8 cellular contexts compared by ENCODE assay signal in the genomic region with DNA sequence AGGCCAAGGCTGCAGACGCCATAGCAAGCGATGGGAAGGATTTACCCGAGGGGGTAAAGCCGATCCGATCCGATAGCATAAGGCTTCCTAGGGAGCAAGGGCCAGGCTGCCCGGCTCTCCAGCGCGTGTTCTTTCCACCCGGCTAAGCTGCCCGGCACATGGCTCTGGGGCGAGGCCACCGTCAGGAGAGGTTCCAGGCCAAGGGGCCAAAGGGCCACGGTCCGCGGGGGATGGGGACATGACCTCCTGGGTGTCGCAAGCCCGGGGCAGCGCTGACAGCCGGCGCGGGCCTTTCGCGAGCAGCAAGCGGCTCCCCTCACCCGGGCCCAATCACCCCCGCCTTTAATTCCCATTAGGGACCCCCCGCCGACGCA. TPM values are rescaled to one million over a fixed set of nuclear protein-coding genes. Genes with fewer than 3 reads are reported as not detected.
A peak's percentile ranks its signal among the peaks of the same experiment; 100 is the strongest.
DNase-seq lines count a peak whose midpoint lies in the region; ATAC-seq and TF ChIP-seq lines count a peak whose summit lies in the region.
"Not testable (repeated sequence)": the region's sequence is repeated elsewhere in the genome, so short reads cannot be mapped to it uniquely, and the experiment has no call there.

No MANE protein-coding gene starts in this region.

- H3K9me3 ChIP-seq in duodenal mucosa (ENCODE audit: control insufficient read depth in 1 of 2, low read length in 2 of 2); right cardiac atrium (ENCODE audit: control insufficient read depth, low read length); naive thymus-derived CD4-positive, alpha-beta T cell (ENCODE audit: control insufficient read depth in 2 of 3, low read length in 3 of 3); smooth muscle cell (replicated peaks; ENCODE audit: low read depth): not testable (repeated sequence)

- not testable (repeated sequence) for DNase-seq in LNCaP clone FGC (ENCODE audit: low read depth); activated T-cell treated with anti-CD3 and anti-CD28 coated beads, Interleukin-2, amount 50 U/mL, for 24 hours; right cardiac atrium; naive thymus-derived CD4-positive, alpha-beta T cell; smooth muscle cell (lab: John Stamatoyannopoulos, UW; ENCODE audit: unreplicated experiment)

- not testable (repeated sequence) for H3K27ac Mint-ChIP-seq in activated T-cell treated with anti-CD3 and anti-CD28 coated beads, Interleukin-2, amount 50 U/mL, for 24 hours
- H3K27ac Mint-ChIP-seq in naive thymus-derived CD4-positive, alpha-beta T cell: peak overlapping the region in 3 of 9 donors; percentile 69 to 86 (median 74)

- POLR2A ChIA-PET in naive thymus-derived CD4-positive, alpha-beta T cell (lab: Charles Lee): not testable (repeated sequence)

- H3K9ac ChIP-seq in duodenal mucosa (ENCODE audit: low read depth in 1 of 2, low read length in 2 of 2): not testable (repeated sequence)
- H3K9ac ChIP-seq in smooth muscle cell (ENCODE audit: low read depth): peak overlapping the region; percentile 64

- H3K4me3 Mint-ChIP-seq in activated T-cell treated with anti-CD3 and anti-CD28 coated beads, Interleukin-2, amount 50 U/mL, for 24 hours: peak overlapping the region; percentile 75
- peak overlapping the region in 5 of 10 donors; percentile 58 to 86 (median 81) for H3K4me3 Mint-ChIP-seq in naive thymus-derived CD4-positive, alpha-beta T cell

- not testable (repeated sequence) for H3K4me1 ChIP-seq in ACC112 (ENCODE audit: control insufficient read depth, insufficient read depth, low read length, unreplicated experiment); duodenal mucosa (ENCODE audit: control insufficient read depth in 1 of 2, insufficient read depth in 2 of 2, low read length in 2 of 2); right cardiac atrium (ENCODE audit: control insufficient read depth, insufficient read depth, low read length); naive thymus-derived CD4-positive, alpha-beta T cell (ENCODE audit: control insufficient read depth in 2 of 2, insufficient read depth in 2 of 2, low read length in 2 of 2); smooth muscle cell (ENCODE audit: low read depth)

- not testable (repeated sequence) for TF ChIP-seq CTCF in LNCaP clone FGC (IDR thresholded peaks at IDR 0.05; ENCODE audit: control insufficient read depth, extremely low read depth, insufficient read depth); smooth muscle cell (IDR thresholded peaks at IDR 0.05; ENCODE audit: borderline replicate concordance, insufficient read depth, poor library complexity, severe bottlenecking)

- peak overlapping the region; percentile 72 for H3K27ac ChIP-seq in ACC112 (ENCODE audit: low read depth, low read length)
- peak overlapping the region; percentile 75 for H3K27ac ChIP-seq in duodenal mucosa (ENCODE audit: low read depth, low read length)
- not testable (repeated sequence) for H3K27ac ChIP-seq in right cardiac atrium (ENCODE audit: low read length)
- peak overlapping the region; percentile 72 for H3K27ac ChIP-seq in naive thymus-derived CD4-positive, alpha-beta T cell (ENCODE audit: low read depth, low read length)
- peak overlapping the region; percentile 92 for H3K27ac ChIP-seq in smooth muscle cell (ENCODE audit: low read depth)

- intact Hi-C loops in right cardiac atrium (cut with DNase I); naive thymus-derived CD4-positive, alpha-beta T cell (cut with micrococcal nuclease): not testable (repeated sequence)

- CTCF ChIA-PET in naive thymus-derived CD4-positive, alpha-beta T cell (lab: Charles Lee): not testable (repeated sequence)

- H3K4me2 ChIP-seq in smooth muscle cell: peak overlapping the region; percentile 74

- H3K4me3 ChIP-seq in ACC112 (ENCODE audit: low read depth, low read length) (peak overlapping the region; percentile 83), LNCaP clone FGC (ENCODE audit: low read depth, low read length) (peak overlapping the region; percentile 44), duodenal mucosa (ENCODE audit: low read depth in 1 of 2, low read length in 2 of 2) (peak overlapping the region; percentile 47 to 57), right cardiac atrium (ENCODE audit: low read length) (peak overlapping the region; percentile 40), smooth muscle cell (peak overlapping the region; percentile 78)
- H3K4me3 ChIP-seq in naive thymus-derived CD4-positive, alpha-beta T cell (ENCODE audit: low read length): peak overlapping the region; percentile 41

- not testable (repeated sequence) for H3F3A ChIP-seq in smooth muscle cell (ENCODE audit: low read depth)

- H3K4me1 Mint-ChIP-seq in activated T-cell treated with anti-CD3 and anti-CD28 coated beads, Interleukin-2, amount 50 U/mL, for 24 hours (ENCODE audit: low read depth): not testable (repeated sequence)
- peaks cover 0 to 11% (median 7%) of the 10 kb centered on the region in 7 donors for H3K4me1 Mint-ChIP-seq in naive thymus-derived CD4-positive, alpha-beta T cell

- not testable (repeated sequence) for H3K36me3 Mint-ChIP-seq in activated T-cell treated with anti-CD3 and anti-CD28 coated beads, Interleukin-2, amount 50 U/mL, for 24 hours (ENCODE audit: low read depth); naive thymus-derived CD4-positive, alpha-beta T cell

- WGBS in right cardiac atrium: no CpG with 5 or more reads among the region's 30 CpGs
- WGBS in smooth muscle cell (ENCODE audit: low lambda C conversion rate): no CpG with 5 or more reads among the region's 30 CpGs

- not testable (repeated sequence) for H4K20me1 ChIP-seq in smooth muscle cell (ENCODE audit: low read depth)

- ATAC-seq in GM19035 (IDR thresholded peaks at IDR 0.05; ENCODE audit: unreplicated experiment) (peak; percentile 13), right cardiac atrium (peak; percentile 61 to 69)
- ATAC-seq in naive thymus-derived CD4-positive, alpha-beta T cell: not testable (repeated sequence)

- H3K79me2 ChIP-seq in ACC112 (ENCODE audit: control insufficient read depth, insufficient read depth, low read length, unreplicated experiment); smooth muscle cell (ENCODE audit: low read depth): not testable (repeated sequence)

- H3K27me3 ChIP-seq in ACC112 (ENCODE audit: insufficient read depth, low read length); duodenal mucosa (ENCODE audit: control insufficient read depth in 1 of 2, insufficient read depth in 2 of 2, low read length in 2 of 2); right cardiac atrium (ENCODE audit: control insufficient read depth, insufficient read depth); naive thymus-derived CD4-positive, alpha-beta T cell (ENCODE audit: control insufficient read depth in 2 of 2, insufficient read depth in 2 of 2, low read length in 2 of 2); smooth muscle cell (ENCODE audit: low read depth): not testable (repeated sequence)

- H3K27me3 Mint-ChIP-seq in activated T-cell treated with anti-CD3 and anti-CD28 coated beads, Interleukin-2, amount 50 U/mL, for 24 hours; naive thymus-derived CD4-positive, alpha-beta T cell: not testable (repeated sequence)

- not testable (repeated sequence) for H3K9me3 Mint-ChIP-seq in activated T-cell treated with anti-CD3 and anti-CD28 coated beads, Interleukin-2, amount 50 U/mL, for 24 hours; naive thymus-derived CD4-positive, alpha-beta T cell

- H2AFZ ChIP-seq in ACC112 (ENCODE audit: low read length, unreplicated experiment): not testable (repeated sequence)
- H2AFZ ChIP-seq in smooth muscle cell (ENCODE audit: low read depth): peak overlapping the region; percentile 66

- H3K36me3 ChIP-seq in ACC112 (ENCODE audit: insufficient read depth, low read length); duodenal mucosa (ENCODE audit: control insufficient read depth in 1 of 2, insufficient read depth in 2 of 2, low read length in 2 of 2); naive thymus-derived CD4-positive, alpha-beta T cell (ENCODE audit: control insufficient read depth in 2 of 3, insufficient read depth in 3 of 3, low read length in 3 of 3); smooth muscle cell (ENCODE audit: low read depth): not testable (repeated sequence)

RNA-seq across cellular contexts. Expression of a gene that starts 0.8 kb away (rescaled TPM):
- total RNA-seq in right cardiac atrium (10 to 100 TPM; 49.9 to 68.1 (median 65.2) TPM), smooth muscle cell (21.8 and 26.8 TPM in 2 replicates)
- polyA plus RNA-seq in right cardiac atrium (28.3 TPM), smooth muscle cell (6.0 and 6.9 TPM in 2 replicates)
- total RNA-seq in naive thymus-derived CD4-positive, alpha-beta T cell: 10 to 100 TPM; 24.3 to 42.5 (median 32.0) TPM
- polyA plus RNA-seq in naive thymus-derived CD4-positive, alpha-beta T cell: 10 to 100 TPM; 13.0 to 13.9 TPM
